In the genomic region with DNA sequence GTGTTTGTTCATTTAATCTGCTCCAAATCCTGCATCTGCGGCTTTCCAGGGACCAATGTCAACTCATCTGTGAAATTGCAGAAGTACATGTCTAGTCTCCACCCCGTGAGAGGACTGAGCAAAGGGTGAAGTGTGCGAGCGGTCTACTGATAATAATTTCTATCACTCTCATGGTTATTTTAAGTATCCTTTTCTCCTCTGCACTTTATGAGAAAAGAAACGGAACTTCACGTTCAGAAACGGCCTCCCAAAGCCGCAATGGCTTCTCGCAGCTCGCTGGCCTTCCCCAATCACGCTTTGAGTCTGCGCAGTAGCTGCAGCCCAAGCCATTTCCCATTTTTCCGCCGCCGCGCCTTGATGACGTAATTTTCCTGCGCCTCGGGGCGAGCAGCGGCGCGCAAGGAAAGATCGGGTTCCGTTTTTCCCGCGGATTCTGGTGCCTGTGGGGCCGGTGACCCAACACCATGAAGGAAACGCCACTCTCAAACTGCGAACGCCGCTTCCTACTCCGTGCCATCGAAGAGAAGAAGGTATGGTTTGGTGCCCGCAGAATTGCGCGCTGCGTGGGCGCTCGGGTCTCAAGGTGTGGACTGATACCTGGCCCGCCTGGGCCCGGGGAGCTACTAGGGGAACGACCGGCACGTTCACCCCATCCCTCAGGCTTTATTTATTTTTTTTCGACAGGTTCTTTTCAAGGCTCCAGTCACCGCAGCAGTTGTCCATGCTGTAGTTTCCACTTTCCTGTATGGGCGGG, we compare ENCODE assay signal across 1 cellular context.
A peak's percentile ranks its signal among the peaks of the same experiment; 100 is the strongest.
TF ChIP-seq lines count a peak whose summit lies in the region.

A gene with protein sequence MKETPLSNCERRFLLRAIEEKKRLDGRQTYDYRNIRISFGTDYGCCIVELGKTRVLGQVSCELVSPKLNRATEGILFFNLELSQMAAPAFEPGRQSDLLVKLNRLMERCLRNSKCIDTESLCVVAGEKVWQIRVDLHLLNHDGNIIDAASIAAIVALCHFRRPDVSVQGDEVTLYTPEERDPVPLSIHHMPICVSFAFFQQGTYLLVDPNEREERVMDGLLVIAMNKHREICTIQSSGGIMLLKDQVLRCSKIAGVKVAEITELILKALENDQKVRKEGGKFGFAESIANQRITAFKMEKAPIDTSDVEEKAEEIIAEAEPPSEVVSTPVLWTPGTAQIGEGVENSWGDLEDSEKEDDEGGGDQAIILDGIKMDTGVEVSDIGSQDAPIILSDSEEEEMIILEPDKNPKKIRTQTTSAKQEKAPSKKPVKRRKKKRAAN (plus strand): TSS at position 363 of the 754 bp plus-strand sequence. CDS start 102 bp downstream, at position 465.

TF ChIP-seq in HCT116, 20 proteins besides CTCF, POLR2A, EP300 and RAD21 (continued from another document):
- TF ChIP-seq, protein P1, sequence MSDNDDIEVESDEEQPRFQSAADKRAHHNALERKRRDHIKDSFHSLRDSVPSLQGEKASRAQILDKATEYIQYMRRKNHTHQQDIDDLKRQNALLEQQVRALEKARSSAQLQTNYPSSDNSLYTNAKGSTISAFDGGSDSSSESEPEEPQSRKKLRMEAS (IDR thresholded peaks at IDR 0.05): peak; percentile 90
- no peak; the same call in 1 of the 2 replicates for TF ChIP-seq CEBPB (IDR thresholded peaks at IDR 0.05; ENCODE audit: low read depth)
- peak; percentile 30 for TF ChIP-seq TCF7L2 (IDR thresholded peaks at IDR 0.05; ENCODE audit: borderline replicate concordance, extremely low read depth, insufficient read depth, insufficient read length)
- TF ChIP-seq, protein P2, sequence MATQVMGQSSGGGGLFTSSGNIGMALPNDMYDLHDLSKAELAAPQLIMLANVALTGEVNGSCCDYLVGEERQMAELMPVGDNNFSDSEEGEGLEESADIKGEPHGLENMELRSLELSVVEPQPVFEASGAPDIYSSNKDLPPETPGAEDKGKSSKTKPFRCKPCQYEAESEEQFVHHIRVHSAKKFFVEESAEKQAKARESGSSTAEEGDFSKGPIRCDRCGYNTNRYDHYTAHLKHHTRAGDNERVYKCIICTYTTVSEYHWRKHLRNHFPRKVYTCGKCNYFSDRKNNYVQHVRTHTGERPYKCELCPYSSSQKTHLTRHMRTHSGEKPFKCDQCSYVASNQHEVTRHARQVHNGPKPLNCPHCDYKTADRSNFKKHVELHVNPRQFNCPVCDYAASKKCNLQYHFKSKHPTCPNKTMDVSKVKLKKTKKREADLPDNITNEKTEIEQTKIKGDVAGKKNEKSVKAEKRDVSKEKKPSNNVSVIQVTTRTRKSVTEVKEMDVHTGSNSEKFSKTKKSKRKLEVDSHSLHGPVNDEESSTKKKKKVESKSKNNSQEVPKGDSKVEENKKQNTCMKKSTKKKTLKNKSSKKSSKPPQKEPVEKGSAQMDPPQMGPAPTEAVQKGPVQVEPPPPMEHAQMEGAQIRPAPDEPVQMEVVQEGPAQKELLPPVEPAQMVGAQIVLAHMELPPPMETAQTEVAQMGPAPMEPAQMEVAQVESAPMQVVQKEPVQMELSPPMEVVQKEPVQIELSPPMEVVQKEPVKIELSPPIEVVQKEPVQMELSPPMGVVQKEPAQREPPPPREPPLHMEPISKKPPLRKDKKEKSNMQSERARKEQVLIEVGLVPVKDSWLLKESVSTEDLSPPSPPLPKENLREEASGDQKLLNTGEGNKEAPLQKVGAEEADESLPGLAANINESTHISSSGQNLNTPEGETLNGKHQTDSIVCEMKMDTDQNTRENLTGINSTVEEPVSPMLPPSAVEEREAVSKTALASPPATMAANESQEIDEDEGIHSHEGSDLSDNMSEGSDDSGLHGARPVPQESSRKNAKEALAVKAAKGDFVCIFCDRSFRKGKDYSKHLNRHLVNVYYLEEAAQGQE (IDR thresholded peaks at IDR 0.05; ENCODE audit: low read depth): no peak
- TF ChIP-seq EGR1 (IDR thresholded peaks at IDR 0.05; ENCODE audit: low read depth): peak; percentile 61; the same call in 1 of the 2 replicates
- TF ChIP-seq ZNF274 (IDR thresholded peaks at IDR 0.05; ENCODE audit: low read depth, low read length): no peak
